8 cellular contexts compared by ENCODE assay signal in genomic region chr1:585992-586391, GRCh38.
A peak's percentile ranks its signal among the peaks of the same experiment; 100 is the strongest.
DNase-seq lines count a peak whose midpoint lies in the region; ATAC-seq, FAIRE-seq and TF ChIP-seq lines count a peak whose summit lies in the region.
"Not testable (repeated sequence)": the region's sequence is repeated elsewhere in the genome, so short reads cannot be mapped to it uniquely, and the experiment has no call there.

No MANE protein-coding gene starts in this region.

- 8% methylated on average over 4 of the region's 7 CpGs; no CpG with 5 or more reads in 1 of the 2 donors for WGBS in thyroid gland, 2 donors

- not testable (repeated sequence) for H3K27me3 ChIP-seq in thyroid gland

- not testable (repeated sequence) for H3K36me3 ChIP-seq in thyroid gland

- H3K9me3 Mint-ChIP-seq in natural killer cell: not testable (repeated sequence)

- not testable (repeated sequence) for TF ChIP-seq POLR2A in thyroid gland (IDR thresholded peaks at IDR 0.05)

- not testable (repeated sequence) for H3K4me3 ChIP-seq in astrocyte of the cerebellum (ENCODE audit: low read depth, low read length); thyroid gland (replicated peaks in 1 of 3)

- H3K27ac Mint-ChIP-seq in natural killer cell: not testable (repeated sequence)

- intact Hi-C loops in Right ventricle myocardium superior (cut with DNase I); natural killer cell (cut with micrococcal nuclease); thyroid gland (cut with DNase I): not testable (repeated sequence)

- H3K36me3 Mint-ChIP-seq in natural killer cell: not testable (repeated sequence)

- H3K4me1 ChIP-seq in thyroid gland: not testable (repeated sequence)

- H3K27me3 Mint-ChIP-seq in natural killer cell (ENCODE audit: low read depth in 2 of 2): not testable (repeated sequence)

- not testable (repeated sequence) for H3K9me3 ChIP-seq in thyroid gland

- not testable (repeated sequence) for DNase-seq in D721Med (ENCODE audit: insufficient read length, low spot score); astrocyte of the cerebellum (ENCODE audit: low read depth)
- DNase-seq in T-helper 1 cell: peak in 4 of 5 donors; percentile 31 to 53 (median 40)
- DNase-seq in activated CD8-positive, alpha-beta memory T cell treated with anti-CD3 and anti-CD28 coated beads, Interleukin-2, amount 50 U/mL, for 24 hours (ENCODE audit: extremely low read depth): peak; percentile 25
- peak; percentile 75 for DNase-seq in Right ventricle myocardium superior
- peak; percentile 55 for DNase-seq in natural killer cell
- peak; percentile 74 for DNase-seq in stimulated activated CD4-positive, alpha-beta T cell treated with anti-CD3 and anti-CD28 coated beads, Interleukin-2, amount 100 ng/mL, for 24 hours
- peak; percentile 72 to 79 for DNase-seq in thyroid gland

- H3K4me1 Mint-ChIP-seq in natural killer cell: not testable (repeated sequence)

- not testable (repeated sequence) for FAIRE-seq in D721Med (lab: Jason Lieb, UNC)

- ATAC-seq in Right ventricle myocardium superior (ENCODE audit: poor library complexity); natural killer cell: not testable (repeated sequence)

- H3K27ac ChIP-seq in thyroid gland: not testable (repeated sequence)

- in situ Hi-C loops in astrocyte of the cerebellum (cut with HindIII; ENCODE audit: low sequenced_read_pairs): not testable (repeated sequence)

- H3K4me3 Mint-ChIP-seq in natural killer cell: not testable (repeated sequence)

- peak; percentile 49 for TF ChIP-seq CTCF in D721Med (IDR thresholded peaks at IDR 0.05; ENCODE audit: insufficient read depth, missing control alignments)
- TF ChIP-seq CTCF in astrocyte of the cerebellum (IDR thresholded peaks at IDR 0.05; ENCODE audit: low read depth, low read length, missing control alignments): peak; percentile 11
- not testable (repeated sequence) for TF ChIP-seq CTCF in natural killer cell (IDR thresholded peaks at IDR 0.05)
- peak in 1 of 6 experiments; percentile 47 for TF ChIP-seq CTCF in thyroid gland (IDR thresholded peaks at IDR 0.05)
